ENCODE assay signal across 9 cellular contexts in the genomic region with DNA sequence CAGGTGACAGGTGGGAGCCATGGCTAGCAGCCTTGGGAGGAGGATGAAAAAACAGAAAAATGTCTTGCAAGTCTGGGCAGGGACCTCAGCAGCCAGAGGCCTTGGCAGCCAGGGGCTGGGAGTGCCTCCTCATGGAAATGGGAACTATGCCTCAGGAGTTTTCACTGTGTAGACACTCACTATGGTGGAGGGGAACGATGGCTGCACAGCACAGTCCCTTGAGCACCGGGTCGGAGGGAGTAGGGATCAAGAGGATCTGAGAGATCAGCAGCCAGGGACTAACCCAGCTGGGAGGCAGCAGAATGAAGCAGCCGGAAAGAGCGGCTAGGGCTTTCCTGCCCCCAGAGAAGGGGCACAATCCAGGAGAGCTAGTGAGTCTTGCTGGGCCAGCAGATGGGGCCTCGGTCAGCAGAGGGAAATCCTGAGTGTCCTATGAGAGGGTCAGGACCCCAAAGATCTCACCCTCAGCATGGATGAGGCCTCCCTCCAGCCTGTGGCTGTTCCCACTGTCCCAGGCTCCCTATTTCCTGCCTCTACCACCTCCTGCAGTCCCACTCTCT. TPM values are rescaled to one million over a fixed set of nuclear protein-coding genes. Genes with fewer than 3 reads are reported as not detected.
DNase-seq lines count a peak whose midpoint lies in the region; ATAC-seq and TF ChIP-seq lines count a peak whose summit lies in the region.
"Had no signal": no experiment of that assay in that cellular context is flagged by ENCODE, and none has a peak within 500 bp of the region (broad histone marks: within the 10 kb centered on the region; RNA-seq: fewer than 3 reads in every experiment).

No MANE protein-coding gene starts in this region.

- intact Hi-C loops in activated CD4-positive, alpha-beta T cell treated with anti-CD3 and anti-CD28 coated beads, Interleukin-2, amount 10 ng/mL, durations not matched to agents 24 days and 14 days (cut with micrococcal nuclease): loop anchor here (5.0 kb wide), 1 partner anchor 569 kb away; no protein-coding TSS in a partner anchor
- intact Hi-C loops in body of pancreas (cut with DNase I): no loop called here

- no peaks in the 10 kb centered on the region for H3K9me3 Mint-ChIP-seq in activated CD4-positive, alpha-beta T cell treated with anti-CD3 and anti-CD28 coated beads, Interleukin-2, amount 10 ng/mL, durations not matched to agents 24 days and 14 days

- H2AK5ac ChIP-seq in mesendoderm (ENCODE audit: low read length): peak overlapping the region; percentile 90

- H3K4me1 ChIP-seq in body of pancreas (peaks cover 91% of the 10 kb centered on the region), mesendoderm (ENCODE audit: control insufficient read depth, low read depth, low read length) (peaks cover 16% of the 10 kb centered on the region), thymus (ENCODE audit: control insufficient read depth, insufficient read depth, low read length) (peaks cover 4% of the 10 kb centered on the region)

- H3K4me1 Mint-ChIP-seq in activated CD4-positive, alpha-beta T cell treated with anti-CD3 and anti-CD28 coated beads, Interleukin-2, amount 10 ng/mL, durations not matched to agents 24 days and 14 days: peaks cover 45% of the 10 kb centered on the region

- H3K18ac ChIP-seq in mesendoderm (ENCODE audit: low read length): peak overlapping the region; percentile 19

- DNase-seq in activated CD4-positive, alpha-beta T cell treated with anti-CD3 and anti-CD28 coated beads, Interleukin-2, amount 10 ng/mL, durations not matched to agents 24 days and 14 days: peak; percentile 55
- no peak for DNase-seq in activated CD4-positive, alpha-beta T cell treated with anti-CD3 and anti-CD28 coated beads, Interleukin-2, amount 50 U/mL, for 1 hour
- DNase-seq in body of pancreas (peak in 2 of 4 donors; percentile 39 to 53), mesendoderm (no peak)
- DNase-seq in stimulated activated naive CD4-positive, alpha-beta T cell (lab: John Stamatoyannopoulos, UW): no peak

- no peak overlapping the region for H2BK15ac ChIP-seq in mesendoderm (replicated peaks; ENCODE audit: low read depth)

- peak overlapping the region; percentile 66 for H2BK5ac ChIP-seq in mesendoderm (ENCODE audit: low read length)

- H3K79me1 ChIP-seq in mesendoderm (ENCODE audit: low read length): no peaks in the 10 kb centered on the region

- H3K27ac ChIP-seq in body of pancreas: peak overlapping the region; percentile 96 to 99 (median 98)
- H3K27ac ChIP-seq in mesendoderm (ENCODE audit: low read depth, low read length): no peak overlapping the region
- H3K27ac ChIP-seq in thymus (ENCODE audit: low read depth): peak overlapping the region; percentile 80

- H3K23ac ChIP-seq in mesendoderm (ENCODE audit: low read length): no peak overlapping the region

- no peak for TF ChIP-seq CTCF in body of pancreas (IDR thresholded peaks at IDR 0.05)

- H3K4ac ChIP-seq in mesendoderm (ENCODE audit: low read depth, low read length): peak overlapping the region; percentile 61

- no peaks in the 10 kb centered on the region for H3K79me2 ChIP-seq in mesendoderm (ENCODE audit: control insufficient read depth, insufficient read depth, low read length)

- peak overlapping the region; percentile 38 for H3K9ac ChIP-seq in mesendoderm (ENCODE audit: low read length)

- H3K4me3 ChIP-seq in body of pancreas (no peak overlapping the region), mesendoderm (ENCODE audit: low read length) (no peak overlapping the region), thymus (ENCODE audit: low read length) (no peak overlapping the region)

- no peak overlapping the region for H3K4me2 ChIP-seq in mesendoderm (ENCODE audit: low read length)

- H3K36me3 ChIP-seq in body of pancreas (replicated peaks in 1 of 2; ENCODE audit: insufficient read depth in 1 of 2, low read depth in 2 of 2): no peaks in the 10 kb centered on the region
- no peaks in the 10 kb centered on the region for H3K36me3 ChIP-seq in mesendoderm (ENCODE audit: control insufficient read depth, insufficient read depth, low read length)
- no peaks in the 10 kb centered on the region for H3K36me3 ChIP-seq in thymus (ENCODE audit: control insufficient read depth, insufficient read depth)

- no peaks in the 10 kb centered on the region for H3K27me3 Mint-ChIP-seq in activated CD4-positive, alpha-beta T cell treated with anti-CD3 and anti-CD28 coated beads, Interleukin-2, amount 10 ng/mL, durations not matched to agents 24 days and 14 days

- 45 to 49% methylated on average over 6 of the region's 6 CpGs for WGBS in body of pancreas, 2 donors
- no CpG with 5 or more reads among the region's 6 CpGs for WGBS in mesendoderm (ENCODE audit: extremely low coverage, insufficient coverage, low lambda C conversion rate)
- WGBS in thymus: 92% methylated on average over 6 of the region's 6 CpGs

- H3K56ac ChIP-seq in mesendoderm (ENCODE audit: low read length): peak overlapping the region; percentile 56

- peak in 1 of 3 donors; percentile 23 for TF ChIP-seq POLR2A in body of pancreas (IDR thresholded peaks at IDR 0.05)

- H4K5ac ChIP-seq in mesendoderm (ENCODE audit: low read length): no peak overlapping the region

- peak overlapping the region; percentile 2 for H2BK120ac ChIP-seq in mesendoderm (ENCODE audit: low read depth, low read length)

- H3K9me3 ChIP-seq in body of pancreas (no peaks in the 10 kb centered on the region), thymus (ENCODE audit: control insufficient read depth) (no peaks in the 10 kb centered on the region)

- no peak for ATAC-seq in body of pancreas
- ATAC-seq in HG02588 (IDR thresholded peaks at IDR 0.05; ENCODE audit: unreplicated experiment): no peak
- ATAC-seq in GM21529 (IDR thresholded peaks at IDR 0.05; ENCODE audit: unreplicated experiment): no peak

- peak overlapping the region; percentile 57 for H3K4me3 Mint-ChIP-seq in activated CD4-positive, alpha-beta T cell treated with anti-CD3 and anti-CD28 coated beads, Interleukin-2, amount 10 ng/mL, durations not matched to agents 24 days and 14 days

- H3K27me3 ChIP-seq in body of pancreas (no peaks in the 10 kb centered on the region), mesendoderm (ENCODE audit: insufficient read depth, low read length, poor library complexity) (no peaks in the 10 kb centered on the region), thymus (ENCODE audit: control insufficient read depth, insufficient read depth) (no peaks in the 10 kb centered on the region)

- H3K27ac Mint-ChIP-seq in activated CD4-positive, alpha-beta T cell treated with anti-CD3 and anti-CD28 coated beads, Interleukin-2, amount 10 ng/mL, durations not matched to agents 24 days and 14 days: peak overlapping the region; percentile 87

- no peak overlapping the region for H4K8ac ChIP-seq in mesendoderm (ENCODE audit: low read depth, low read length)

- H3K36me3 Mint-ChIP-seq in activated CD4-positive, alpha-beta T cell treated with anti-CD3 and anti-CD28 coated beads, Interleukin-2, amount 10 ng/mL, durations not matched to agents 24 days and 14 days (ENCODE audit: low read depth): no peaks in the 10 kb centered on the region

RNA-seq across cellular contexts. Expression of gene FTH1, which starts 6.2 kb away (rescaled TPM):
- 500 and 515 TPM in 2 replicates for total RNA-seq in activated CD4-positive, alpha-beta T cell treated with anti-CD3 and anti-CD28 coated beads, Interleukin-2, amount 10 ng/mL, durations not matched to agents 24 days and 14 days
- 1,000 to 10,000 TPM; 1,333 to 1,363 TPM for total RNA-seq in body of pancreas
- 1,625 TPM for polyA plus RNA-seq in mesendoderm (2013, experiment 1 of 2)
- polyA plus RNA-seq in mesendoderm (2013, experiment 2 of 2): 1,633 TPM
- 3,415 TPM for polyA plus RNA-seq in thymus

RNA-seq across cellular contexts. Expression of gene BEST1, which starts 23.5 kb away (rescaled TPM):
- 0.07 TPM in 1 of 2 replicates, not detected in the other for total RNA-seq in activated CD4-positive, alpha-beta T cell treated with anti-CD3 and anti-CD28 coated beads, Interleukin-2, amount 10 ng/mL, durations not matched to agents 24 days and 14 days
- 1 to 10 TPM; 1.6 to 2.6 TPM for total RNA-seq in body of pancreas
- 0.20 TPM for polyA plus RNA-seq in mesendoderm (2013, experiment 1 of 2)
- polyA plus RNA-seq in mesendoderm (2013, experiment 2 of 2): 0.28 TPM
- polyA plus RNA-seq in thymus: 3.3 TPM
- total RNA-seq: activated CD8-positive, alpha-beta memory T cell treated with anti-CD3 and anti-CD28 coated beads for 36 hours had no signal

RNA-seq across cellular contexts. Expression of gene RAB3IL1, which starts 56.3 kb away (rescaled TPM):
- 0.12 and 0.26 TPM in 2 replicates for total RNA-seq in activated CD4-positive, alpha-beta T cell treated with anti-CD3 and anti-CD28 coated beads, Interleukin-2, amount 10 ng/mL, durations not matched to agents 24 days and 14 days
- 10 to 100 TPM in 1 of 2 donors, 1 to 10 TPM in 1; 5.4 to 11.5 TPM for total RNA-seq in body of pancreas
- polyA plus RNA-seq in mesendoderm (2013, experiment 1 of 2): 1.4 TPM
- 2.3 TPM for polyA plus RNA-seq in mesendoderm (2013, experiment 2 of 2)
- 14.2 TPM for polyA plus RNA-seq in thymus
- total RNA-seq: activated CD8-positive, alpha-beta memory T cell treated with anti-CD3 and anti-CD28 coated beads for 36 hours had no signal
